ENCODE assay signal across 1 cellular context in the genomic region with DNA sequence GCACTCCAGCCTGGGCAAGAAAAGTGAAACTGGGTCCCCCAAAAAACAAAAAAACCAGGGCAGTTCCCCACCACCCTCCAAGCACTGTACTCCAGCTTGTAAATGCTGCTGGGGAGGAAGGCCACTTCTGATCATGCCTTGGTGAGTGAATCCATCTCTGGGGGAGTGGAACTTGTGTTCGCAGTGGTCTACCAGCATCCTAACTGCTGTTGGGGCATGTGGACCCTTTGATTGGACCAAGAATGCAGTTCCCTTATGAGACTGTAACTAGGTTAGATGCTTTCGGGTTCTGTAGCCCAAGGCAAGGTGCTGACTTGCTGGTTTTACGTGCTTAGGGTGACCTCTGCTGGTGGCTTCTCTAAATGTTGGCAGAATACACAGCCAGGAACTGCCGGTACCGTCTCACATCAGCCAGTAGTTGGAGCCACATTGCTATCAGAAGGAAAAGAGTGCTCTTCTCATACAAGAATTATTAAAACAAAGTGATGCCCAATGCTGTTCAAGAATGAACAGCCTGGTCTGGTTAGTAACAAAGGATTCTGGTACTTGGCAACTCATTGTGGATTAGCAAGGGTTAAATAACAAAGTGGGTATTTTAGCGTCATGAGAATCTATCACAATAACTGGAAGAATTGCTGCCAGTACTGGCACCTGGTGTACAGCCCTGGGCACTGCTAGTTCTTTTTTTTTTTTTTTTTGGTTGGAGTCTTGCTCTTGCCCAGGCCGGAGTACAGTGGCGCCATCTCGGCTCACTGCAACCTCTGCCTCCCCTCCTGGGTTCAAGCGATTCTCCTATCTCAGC.
A peak's percentile ranks its signal among the peaks of the same experiment; 100 is the strongest.
TF ChIP-seq lines count a peak whose summit lies in the region.

No MANE protein-coding gene starts in this region.

TF ChIP-seq in HepG2, 621 proteins besides CTCF, POLR2A, EP300 and RAD21 (continued from another document and continues in another):
- TF ChIP-seq ZNF281 (CRISPR knock-in tag; IDR thresholded peaks at IDR 0.05; ENCODE audit: borderline replicate concordance) (no peak), ZKSCAN1 (IDR thresholded peaks at IDR 0.05; ENCODE audit: low read length) (no peak), NFE2L1 (CRISPR knock-in tag; IDR thresholded peaks at IDR 0.05; ENCODE audit: borderline replicate concordance) (no peak), PRPF4 (IDR thresholded peaks at IDR 0.05; ENCODE audit: low read depth, low read length, poor library complexity, severe bottlenecking) (no peak), PRMT3 (CRISPR knock-in tag; IDR thresholded peaks at IDR 0.05; ENCODE audit: borderline replicate concordance, low read depth) (no peak), XBP1 (CRISPR knock-in tag; IDR thresholded peaks at IDR 0.05) (no peak), RELA (CRISPR knock-in tag; IDR thresholded peaks at IDR 0.05) (no peak), HNRNPLL (IDR thresholded peaks at IDR 0.05; ENCODE audit: low read depth, low read length, poor library complexity, severe bottlenecking) (no peak), ZNF609 (CRISPR knock-in tag; IDR thresholded peaks at IDR 0.05; ENCODE audit: borderline replicate concordance) (no peak), NR3C1 (CRISPR knock-in tag; IDR thresholded peaks at IDR 0.05) (no peak), ZC3H13 (CRISPR knock-in tag; IDR thresholded peaks at IDR 0.05) (no peak), GTF2F1 (IDR thresholded peaks at IDR 0.05; ENCODE audit: low read length) (no peak), ZNF501 (CRISPR knock-in tag; IDR thresholded peaks at IDR 0.05) (0 out of 2 replicates have a peak, but pooled peaks have one; percentile 23), CSRNP2 (CRISPR knock-in tag; conservative IDR thresholded peaks at IDR 0.05; ENCODE audit: low read depth) (no peak), ZNF530 (CRISPR knock-in tag; IDR thresholded peaks at IDR 0.05; ENCODE audit: low read depth) (no peak), MEIS2 (CRISPR knock-in tag; IDR thresholded peaks at IDR 0.05) (no peak), KLF13 (CRISPR knock-in tag; IDR thresholded peaks at IDR 0.05) (no peak), KAT8 (CRISPR knock-in tag; IDR thresholded peaks at IDR 0.05) (peak; percentile 55; the same call in 1 of the 2 replicates), ZNF572 (CRISPR knock-in tag; IDR thresholded peaks at IDR 0.05) (no peak), ZNF142 (CRISPR knock-in tag; IDR thresholded peaks at IDR 0.05) (no peak), FOXO4 (CRISPR knock-in tag; conservative IDR thresholded peaks at IDR 0.05) (no peak), GATA4 (IDR thresholded peaks at IDR 0.05; ENCODE audit: borderline replicate concordance, low read depth) (no peak), ELF1 (CRISPR knock-in tag; IDR thresholded peaks at IDR 0.05) (0 out of 2 replicates have a peak, but pooled peaks have one; percentile 44), ATF1 (CRISPR knock-in tag; IDR thresholded peaks at IDR 0.05) (no peak), ZMYM2 (CRISPR knock-in tag; IDR thresholded peaks at IDR 0.05) (no peak), AGO2 (optimal IDR thresholded peaks at IDR 0.05; ENCODE audit: low read depth, low read length) (no peak), ZNF678 (CRISPR knock-in tag; IDR thresholded peaks at IDR 0.05) (no peak), ZNF790 (CRISPR knock-in tag; IDR thresholded peaks at IDR 0.05; ENCODE audit: borderline replicate concordance) (no peak)
- TF ChIP-seq, protein P1, sequence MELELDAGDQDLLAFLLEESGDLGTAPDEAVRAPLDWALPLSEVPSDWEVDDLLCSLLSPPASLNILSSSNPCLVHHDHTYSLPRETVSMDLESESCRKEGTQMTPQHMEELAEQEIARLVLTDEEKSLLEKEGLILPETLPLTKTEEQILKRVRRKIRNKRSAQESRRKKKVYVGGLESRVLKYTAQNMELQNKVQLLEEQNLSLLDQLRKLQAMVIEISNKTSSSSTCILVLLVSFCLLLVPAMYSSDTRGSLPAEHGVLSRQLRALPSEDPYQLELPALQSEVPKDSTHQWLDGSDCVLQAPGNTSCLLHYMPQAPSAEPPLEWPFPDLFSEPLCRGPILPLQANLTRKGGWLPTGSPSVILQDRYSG (CRISPR knock-in tag; IDR thresholded peaks at IDR 0.05) = no peak
- TF ChIP-seq, protein P2, sequence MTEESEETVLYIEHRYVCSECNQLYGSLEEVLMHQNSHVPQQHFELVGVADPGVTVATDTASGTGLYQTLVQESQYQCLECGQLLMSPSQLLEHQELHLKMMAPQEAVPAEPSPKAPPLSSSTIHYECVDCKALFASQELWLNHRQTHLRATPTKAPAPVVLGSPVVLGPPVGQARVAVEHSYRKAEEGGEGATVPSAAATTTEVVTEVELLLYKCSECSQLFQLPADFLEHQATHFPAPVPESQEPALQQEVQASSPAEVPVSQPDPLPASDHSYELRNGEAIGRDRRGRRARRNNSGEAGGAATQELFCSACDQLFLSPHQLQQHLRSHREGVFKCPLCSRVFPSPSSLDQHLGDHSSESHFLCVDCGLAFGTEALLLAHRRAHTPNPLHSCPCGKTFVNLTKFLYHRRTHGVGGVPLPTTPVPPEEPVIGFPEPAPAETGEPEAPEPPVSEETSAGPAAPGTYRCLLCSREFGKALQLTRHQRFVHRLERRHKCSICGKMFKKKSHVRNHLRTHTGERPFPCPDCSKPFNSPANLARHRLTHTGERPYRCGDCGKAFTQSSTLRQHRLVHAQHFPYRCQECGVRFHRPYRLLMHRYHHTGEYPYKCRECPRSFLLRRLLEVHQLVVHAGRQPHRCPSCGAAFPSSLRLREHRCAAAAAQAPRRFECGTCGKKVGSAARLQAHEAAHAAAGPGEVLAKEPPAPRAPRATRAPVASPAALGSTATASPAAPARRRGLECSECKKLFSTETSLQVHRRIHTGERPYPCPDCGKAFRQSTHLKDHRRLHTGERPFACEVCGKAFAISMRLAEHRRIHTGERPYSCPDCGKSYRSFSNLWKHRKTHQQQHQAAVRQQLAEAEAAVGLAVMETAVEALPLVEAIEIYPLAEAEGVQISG (CRISPR knock-in tag; IDR thresholded peaks at IDR 0.05) = no peak
- TF ChIP-seq, protein P3, sequence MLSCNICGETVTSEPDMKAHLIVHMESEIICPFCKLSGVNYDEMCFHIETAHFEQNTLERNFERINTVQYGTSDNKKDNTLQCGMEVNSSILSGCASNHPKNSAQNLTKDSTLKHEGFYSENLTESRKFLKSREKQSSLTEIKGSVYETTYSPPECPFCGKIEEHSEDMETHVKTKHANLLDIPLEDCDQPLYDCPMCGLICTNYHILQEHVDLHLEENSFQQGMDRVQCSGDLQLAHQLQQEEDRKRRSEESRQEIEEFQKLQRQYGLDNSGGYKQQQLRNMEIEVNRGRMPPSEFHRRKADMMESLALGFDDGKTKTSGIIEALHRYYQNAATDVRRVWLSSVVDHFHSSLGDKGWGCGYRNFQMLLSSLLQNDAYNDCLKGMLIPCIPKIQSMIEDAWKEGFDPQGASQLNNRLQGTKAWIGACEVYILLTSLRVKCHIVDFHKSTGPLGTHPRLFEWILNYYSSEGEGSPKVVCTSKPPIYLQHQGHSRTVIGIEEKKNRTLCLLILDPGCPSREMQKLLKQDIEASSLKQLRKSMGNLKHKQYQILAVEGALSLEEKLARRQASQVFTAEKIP (CRISPR knock-in tag; IDR thresholded peaks at IDR 0.05; ENCODE audit: borderline replicate concordance) = no peak
